In genomic region chr21:35066824-35067223, GRCh38 we compare ENCODE assay signal across 29 cellular contexts.
"Had no signal": no experiment of that assay in that cellular context is flagged by ENCODE, and none has a peak within 500 bp of the region (broad histone marks: within the 10 kb centered on the region; RNA-seq: fewer than 3 reads in every experiment).

No MANE protein-coding gene starts in this region.

- H3K9ac ChIP-seq: neural progenitor cell, parathyroid adenoma had no signal

- H3K9me3 ChIP-seq: ovary, psoas muscle, right lobe of liver, sigmoid colon, stomach, thoracic aorta, thyroid gland, tibial nerve, upper lobe of left lung, vagina had no signal

- H3K79me2 ChIP-seq: parathyroid adenoma had no signal

- DNase-seq: naive thymus-derived CD8-positive, alpha-beta T cell; nephron progenitor cell; occipital lobe; ovary; posterior cingulate gyrus; psoas muscle; right cardiac atrium; right lobe of liver; sigmoid colon; small intestine; stimulated activated CD4-positive, alpha-beta T cell treated with anti-CD3 and anti-CD28 coated beads, Interleukin-15, amount 100 ng/mL, for 24 hours; stimulated activated CD4-positive, alpha-beta T cell treated with anti-CD3 and anti-CD28 coated beads, Interleukin-2, amount 100 ng/mL, for 24 hours; stimulated activated CD4-positive, alpha-beta T cell treated with anti-CD3 and anti-CD28 coated beads, Interleukin-2, amount 100 ng/mL, for 48 hours; stimulated activated CD4-positive, alpha-beta T cell treated with anti-CD3 and anti-CD28 coated beads, Interleukin-4, amount 100 ng/mL, for 24 hours; stimulated activated naive B cell treated with anti-CD40 and anti-IgM and Interleukin-4, amounts not matched to agents 10 μg/mL and 1 μg/mL and 100 μg/mL, for 72 hours; stimulated activated naive CD4-positive, alpha-beta T cell treated with Interleukin-2 at 50 U/mL for 16 hours; stomach; thyroid gland; trophoblast cell; upper lobe of left lung had no signal

- H3K4me3 Mint-ChIP-seq: naive thymus-derived CD8-positive, alpha-beta T cell; natural killer cell treated with Interleukin-12 subunit alpha and Interleukin-12 subunit beta and Interleukin-15 and Interleukin-18, amount 100 ng/mL, for 72 hours; nephron progenitor cell; neural progenitor cell; stimulated activated effector memory CD8-positive, alpha-beta T cell treated with anti-CD3 and anti-CD28 coated beads, Interleukin-12 subunit alpha, Interleukin-12 subunit beta, amount 100 ng/mL, for 72 hours; stimulated activated naive B cell treated with anti-CD40 and anti-IgM and Interleukin-4, amounts not matched to agents 10 μg/mL and 1 μg/mL and 100 μg/mL, for 72 hours; stimulated activated naive CD8-positive, alpha-beta T cell treated with anti-CD3 and anti-CD28 coated beads, Interleukin-15, Interleukin-2, amounts not matched to agents 100 ng/mL and 50 ng/mL, for 24 hours had no signal

- H3K4me2 ChIP-seq: neural progenitor cell had no signal

- H3K4me1 Mint-ChIP-seq: nephron progenitor cell, neural progenitor cell had no signal

- H3K9me3 Mint-ChIP-seq: nephron progenitor cell; neural progenitor cell; stimulated activated effector memory CD8-positive, alpha-beta T cell treated with anti-CD3 and anti-CD28 coated beads, Interleukin-12 subunit alpha, Interleukin-12 subunit beta, amount 100 ng/mL, for 72 hours; stimulated activated naive B cell treated with anti-CD40 and anti-IgM and Interleukin-4, amounts not matched to agents 10 μg/mL and 1 μg/mL and 100 μg/mL, for 72 hours; stimulated activated naive CD8-positive, alpha-beta T cell treated with anti-CD3 and anti-CD28 coated beads, Interleukin-15, Interleukin-2, amounts not matched to agents 100 ng/mL and 50 ng/mL, for 24 hours had no signal

- H3K27ac Mint-ChIP-seq: naive thymus-derived CD8-positive, alpha-beta T cell; nephron progenitor cell; neural progenitor cell; progenitor cell of endocrine pancreas; stimulated activated effector memory CD8-positive, alpha-beta T cell treated with anti-CD3 and anti-CD28 coated beads, Interleukin-12 subunit alpha, Interleukin-12 subunit beta, amount 100 ng/mL, for 72 hours; stimulated activated naive B cell treated with anti-CD40 and anti-IgM and Interleukin-4, amounts not matched to agents 10 μg/mL and 1 μg/mL and 100 μg/mL, for 72 hours; stimulated activated naive CD8-positive, alpha-beta T cell treated with anti-CD3 and anti-CD28 coated beads, Interleukin-15, Interleukin-2, amounts not matched to agents 100 ng/mL and 50 ng/mL, for 24 hours had no signal

- H3K27me3 Mint-ChIP-seq: naive thymus-derived CD8-positive, alpha-beta T cell had no signal

- H3K36me3 Mint-ChIP-seq: naive thymus-derived CD8-positive, alpha-beta T cell; neural progenitor cell; stimulated activated effector memory CD8-positive, alpha-beta T cell treated with anti-CD3 and anti-CD28 coated beads, Interleukin-12 subunit alpha, Interleukin-12 subunit beta, amount 100 ng/mL, for 72 hours; stimulated activated naive B cell treated with anti-CD40 and anti-IgM and Interleukin-4, amounts not matched to agents 10 μg/mL and 1 μg/mL and 100 μg/mL, for 72 hours had no signal

- H3K4me3 ChIP-seq: neural progenitor cell, ovary, psoas muscle, right lobe of liver, sigmoid colon, stomach, thoracic aorta, thyroid gland, tibial nerve, upper lobe of left lung, vagina had no signal

- H2AFZ ChIP-seq: neural progenitor cell, parathyroid adenoma had no signal

- H3K27me3 ChIP-seq: neural progenitor cell, ovary, right lobe of liver, sigmoid colon, stomach, thyroid gland, tibial nerve, upper lobe of left lung, vagina had no signal

- H3K36me3 ChIP-seq: neural progenitor cell, ovary, right lobe of liver, sigmoid colon, stomach, thoracic aorta, thyroid gland, tibial nerve, upper lobe of left lung, vagina had no signal

- H3K27ac ChIP-seq: neural progenitor cell, ovary, parathyroid adenoma, psoas muscle, right lobe of liver, sigmoid colon, stomach, thoracic aorta, thyroid gland, tibial nerve, upper lobe of left lung, vagina had no signal

- ATAC-seq: naive thymus-derived CD8-positive, alpha-beta T cell; natural killer cell treated with Interleukin-12 subunit alpha and Interleukin-12 subunit beta and Interleukin-15 and Interleukin-18, amount 100 ng/mL, for 72 hours; psoas muscle; right cardiac atrium; right lobe of liver; stimulated activated effector memory CD8-positive, alpha-beta T cell treated with anti-CD3 and anti-CD28 coated beads, Interleukin-12 subunit alpha, Interleukin-12 subunit beta, amount 100 ng/mL, for 72 hours; stimulated activated naive B cell treated with anti-CD40 and anti-IgM and Interleukin-4, amounts not matched to agents 10 μg/mL and 1 μg/mL and 100 μg/mL, for 72 hours had no signal

- H3K4me1 ChIP-seq: parathyroid adenoma, psoas muscle, right lobe of liver, sigmoid colon, stomach, thyroid gland, tibial nerve, upper lobe of left lung, vagina had no signal
